Comparison of ENCODE assay signal across 1 cellular context in genomic region chr13:26605845-26606244, GRCh38.
TF ChIP-seq lines count a peak whose summit lies in the region.

No MANE protein-coding gene starts in this region.

TF ChIP-seq in WTC11, 78 proteins besides CTCF, POLR2A, EP300 and RAD21:
- TF ChIP-seq ZNF232 (CRISPR knock-in tag; IDR thresholded peaks at IDR 0.05), result no peak
